ENCODE assay signal across 1 cellular context in the genomic region with DNA sequence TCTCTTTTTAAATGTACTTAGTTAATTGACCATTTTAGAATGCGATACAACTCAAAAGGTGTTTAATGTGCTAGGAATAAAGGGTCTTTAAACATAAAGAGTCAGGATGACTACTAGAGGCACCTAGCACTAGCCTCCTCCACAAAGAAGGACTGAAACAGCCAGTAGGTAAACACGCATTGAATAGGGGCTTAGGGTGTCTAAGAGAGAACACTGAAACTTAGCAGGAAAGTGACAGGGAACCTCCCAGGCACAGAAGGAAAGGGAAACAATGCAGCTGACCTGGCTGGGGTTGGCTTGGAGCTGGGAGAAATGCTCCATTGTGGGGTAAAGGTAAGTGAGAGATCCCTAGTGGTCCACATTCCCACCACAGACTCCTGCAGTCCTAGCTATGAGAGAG.
TF ChIP-seq lines count a peak whose summit lies in the region.

No MANE protein-coding gene starts in this region.

TF ChIP-seq in H1, 55 proteins besides CTCF, POLR2A, EP300 and RAD21 (continued from another document):
- TF ChIP-seq, protein P1, sequence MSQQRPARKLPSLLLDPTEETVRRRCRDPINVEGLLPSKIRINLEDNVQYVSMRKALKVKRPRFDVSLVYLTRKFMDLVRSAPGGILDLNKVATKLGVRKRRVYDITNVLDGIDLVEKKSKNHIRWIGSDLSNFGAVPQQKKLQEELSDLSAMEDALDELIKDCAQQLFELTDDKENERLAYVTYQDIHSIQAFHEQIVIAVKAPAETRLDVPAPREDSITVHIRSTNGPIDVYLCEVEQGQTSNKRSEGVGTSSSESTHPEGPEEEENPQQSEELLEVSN (IDR thresholded peaks at IDR 0.05): no peak
- no peak for TF ChIP-seq SIN3A (conservative IDR thresholded peaks at IDR 0.05 in 1 of 2, IDR thresholded peaks at IDR 0.05 in 1 of 2; ENCODE audit: low read depth in 1 of 2, low read length in 2 of 2)
TF ChIP-seq in H1: peak in this region for 0.
